In the genomic region with DNA sequence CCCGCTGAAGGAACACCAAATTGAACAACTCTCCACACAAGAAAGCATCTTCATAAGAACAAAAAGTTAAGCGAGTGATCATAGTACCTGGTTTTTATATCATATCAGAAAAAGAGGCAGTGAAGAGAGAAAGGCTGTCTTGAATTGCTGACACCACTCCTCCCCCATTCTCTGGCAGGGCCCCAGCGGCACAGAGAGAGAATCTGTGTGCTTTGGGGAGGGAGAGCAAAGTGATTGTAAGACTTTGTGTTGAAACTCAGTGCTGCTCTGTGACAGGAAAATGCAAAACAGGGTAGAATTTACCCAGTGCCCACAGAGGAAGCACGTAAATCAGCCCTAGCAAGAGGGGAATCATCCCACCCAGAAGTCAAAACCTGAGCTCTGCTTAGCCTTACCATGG, we compare ENCODE assay signal across 29 cellular contexts.
"Had no signal": no experiment of that assay in that cellular context is flagged by ENCODE, and none has a peak within 500 bp of the region (broad histone marks: within the 10 kb centered on the region; RNA-seq: fewer than 3 reads in every experiment).

No MANE protein-coding gene starts in this region.

- H3K4me1 Mint-ChIP-seq: activated naive CD8-positive, alpha-beta T cell treated with anti-CD3 and anti-CD28 coated beads for 36 hours; naive B cell; stimulated activated effector memory CD8-positive, alpha-beta T cell treated with anti-CD3 and anti-CD28 coated beads, Interleukin-12 subunit alpha, Interleukin-12 subunit beta, amount 100 ng/mL, for 72 hours; T-helper 17 cell had no signal

- H3K27ac Mint-ChIP-seq: activated naive CD4-positive, alpha-beta T cell treated with anti-CD3 and anti-CD28 coated beads for 36 hours; activated naive CD8-positive, alpha-beta T cell treated with anti-CD3 and anti-CD28 coated beads for 36 hours; activated T-helper 1 cell treated with anti-CD3 and anti-CD28 coated beads, Interleukin-12 subunit alpha, Interleukin-12 subunit beta, Interleukin-2, Interleukin-4 antibody, amounts not matched to agents 30 ng/mL and 10 ng/mL and 1 ng/mL, durations not matched to agents 14 hours and 24 hours and 36 hours; naive B cell; stimulated activated effector memory CD8-positive, alpha-beta T cell treated with anti-CD3 and anti-CD28 coated beads, Interleukin-12 subunit alpha, Interleukin-12 subunit beta, amount 100 ng/mL, for 72 hours; stimulated activated naive CD8-positive, alpha-beta T cell treated with anti-CD3 and anti-CD28 coated beads, Interleukin-15, Interleukin-2, amounts not matched to agents 100 ng/mL and 50 ng/mL, for 24 hours; T-helper 17 cell had no signal

- FAIRE-seq: endothelial cell of umbilical vein had no signal

- DNase-seq: activated CD4-positive, alpha-beta T cell treated with anti-CD3 and anti-CD28 coated beads for 48 hours; activated CD4-positive, alpha-beta T cell treated with anti-CD3 and anti-CD28 coated beads, Interleukin-2, amount 50 U/mL, for 48 hours; activated CD8-positive, alpha-beta memory T cell treated with anti-CD3 and anti-CD28 coated beads, Interleukin-2, amount 50 U/mL, for 4 hours; activated effector memory CD4-positive, alpha-beta T cell treated with anti-CD3 and anti-CD28 coated beads, Interleukin-2, amount 50 U/mL, for 16 hours; activated naive CD4-positive, alpha-beta T cell treated with anti-CD3 and anti-CD28 coated beads for 36 hours; activated naive CD8-positive, alpha-beta T cell treated with anti-CD3 and anti-CD28 coated beads for 36 hours; activated T-cell treated with anti-CD3 and anti-CD28 coated beads, Interleukin-2, amount 50 U/mL, for 1 hour; aorta; left lung; naive B cell; occipital lobe; stimulated activated CD4-positive, alpha-beta T cell treated with anti-CD3 and anti-CD28 coated beads, Interleukin-12 subunit alpha, Interleukin-12 subunit beta, amount 100 ng/mL, for 4 hours; stimulated activated CD4-positive, alpha-beta T cell treated with anti-CD3 and anti-CD28 coated beads, Interleukin-4, amount 100 ng/mL, for 24 hours; T-helper 17 cell; T1000; upper lobe of left lung; WERI-Rb-1 had no signal

- H3K4me3 Mint-ChIP-seq: activated naive CD4-positive, alpha-beta T cell treated with anti-CD3 and anti-CD28 coated beads for 36 hours; activated naive CD8-positive, alpha-beta T cell treated with anti-CD3 and anti-CD28 coated beads for 36 hours; activated T-helper 1 cell treated with anti-CD3 and anti-CD28 coated beads, Interleukin-12 subunit alpha, Interleukin-12 subunit beta, Interleukin-2, Interleukin-4 antibody, amounts not matched to agents 30 ng/mL and 10 ng/mL and 1 ng/mL, durations not matched to agents 14 hours and 24 hours and 36 hours; brain; naive B cell; neural crest cell; stimulated activated effector memory CD8-positive, alpha-beta T cell treated with anti-CD3 and anti-CD28 coated beads, Interleukin-12 subunit alpha, Interleukin-12 subunit beta, amount 100 ng/mL, for 72 hours; stimulated activated naive CD8-positive, alpha-beta T cell treated with anti-CD3 and anti-CD28 coated beads, Interleukin-15, Interleukin-2, amounts not matched to agents 100 ng/mL and 50 ng/mL, for 24 hours; T-helper 17 cell had no signal

- H3K9me3 ChIP-seq: adrenal gland, gastroesophageal sphincter, upper lobe of left lung had no signal

- H3K4me1 ChIP-seq: adrenal gland, gastroesophageal sphincter, left lung, upper lobe of left lung had no signal

- ATAC-seq: activated CD4-positive, CD25-positive, alpha-beta regulatory T cell treated with anti-CD3 and anti-CD28 coated beads, Interleukin-2, amount 50 U/mL, for 24 hours; gastroesophageal sphincter; left lung; sciatic nerve; stimulated activated effector memory CD8-positive, alpha-beta T cell treated with anti-CD3 and anti-CD28 coated beads, Interleukin-12 subunit alpha, Interleukin-12 subunit beta, amount 100 ng/mL, for 72 hours; T-helper 17 cell had no signal

- H3K36me3 Mint-ChIP-seq: activated naive CD8-positive, alpha-beta T cell treated with anti-CD3 and anti-CD28 coated beads for 36 hours; brain; naive B cell; stimulated activated effector memory CD8-positive, alpha-beta T cell treated with anti-CD3 and anti-CD28 coated beads, Interleukin-12 subunit alpha, Interleukin-12 subunit beta, amount 100 ng/mL, for 72 hours had no signal

- H3K27ac ChIP-seq: adrenal gland, cardiac muscle cell, gastroesophageal sphincter, left lung, skin epidermis, upper lobe of left lung, WERI-Rb-1 had no signal

- H3K27me3 Mint-ChIP-seq: activated naive CD8-positive, alpha-beta T cell treated with anti-CD3 and anti-CD28 coated beads for 36 hours; naive B cell; stimulated activated naive CD8-positive, alpha-beta T cell treated with anti-CD3 and anti-CD28 coated beads, Interleukin-15, Interleukin-2, amounts not matched to agents 100 ng/mL and 50 ng/mL, for 24 hours; T-helper 17 cell had no signal

- H3K9me3 Mint-ChIP-seq: activated naive CD4-positive, alpha-beta T cell treated with anti-CD3 and anti-CD28 coated beads for 36 hours; activated naive CD8-positive, alpha-beta T cell treated with anti-CD3 and anti-CD28 coated beads for 36 hours; activated T-helper 1 cell treated with anti-CD3 and anti-CD28 coated beads, Interleukin-12 subunit alpha, Interleukin-12 subunit beta, Interleukin-2, Interleukin-4 antibody, amounts not matched to agents 30 ng/mL and 10 ng/mL and 1 ng/mL, durations not matched to agents 14 hours and 24 hours and 36 hours; neural crest cell; stimulated activated naive CD8-positive, alpha-beta T cell treated with anti-CD3 and anti-CD28 coated beads, Interleukin-15, Interleukin-2, amounts not matched to agents 100 ng/mL and 50 ng/mL, for 24 hours had no signal

- H3K36me3 ChIP-seq: adrenal gland, cardiac muscle cell, gastroesophageal sphincter, left lung, upper lobe of left lung, WERI-Rb-1 had no signal

- H3K4me3 ChIP-seq: adrenal gland, cardiac muscle cell, gastroesophageal sphincter, left lung, skin epidermis, upper lobe of left lung had no signal

- H3K27me3 ChIP-seq: adrenal gland, cardiac muscle cell, gastroesophageal sphincter, left lung, upper lobe of left lung had no signal
